8 cellular contexts compared by ENCODE assay signal in genomic region chr6:32109114-32109764, GRCh38. TPM values are rescaled to one million over a fixed set of nuclear protein-coding genes. Genes with fewer than 3 reads are reported as not detected.
DNase-seq lines count a peak whose midpoint lies in the region; ATAC-seq and TF ChIP-seq lines count a peak whose summit lies in the region.

Gene TNXB (minus strand): TSS chr6:32109338. CDS start chr6:32098198, 11,140 bp downstream.

- no peaks in the 10 kb centered on the region for H3K9me3 ChIP-seq in tibial artery

- no peaks in the 10 kb centered on the region for H3K27me3 ChIP-seq in tibial artery

- H3K4me3 ChIP-seq in coronary artery (peak within 1 kb of the TSS; percentile 76), tibial artery (peak within 1 kb of the TSS; percentile 40 to 47)

- H3K36me3 ChIP-seq in tibial artery = no peaks in the 10 kb centered on the region

- no peak for TF ChIP-seq CTCF in coronary artery (IDR thresholded peaks at IDR 0.05)
- no peak for TF ChIP-seq CTCF in tibial artery (IDR thresholded peaks at IDR 0.05)

- ATAC-seq in HG02571 (IDR thresholded peaks at IDR 0.05; ENCODE audit: unreplicated experiment) (no peak), HG03097 (IDR thresholded peaks at IDR 0.05; ENCODE audit: low FRiP score, unreplicated experiment) (no peak)

- peaks cover 0 to 83% (median 60%) of the 10 kb centered on the region in 4 donors for H3K4me1 ChIP-seq in tibial artery

- DNase-seq in NCI-H2227 (lab: John Stamatoyannopoulos, UW; ENCODE audit: unreplicated experiment) (peak; percentile 17), NCI-H2227 treated with DMSO at 0.1 percent for 48 hours (lab: John Stamatoyannopoulos, UW) (no peak), coronary artery (ENCODE audit: low spot score) (no peak), mesenteric fat pad (ENCODE audit: low spot score) (no peak), tibial artery (peak in 1 of 2 donors; percentile 70), NK-92 (lab: John Stamatoyannopoulos, UW; ENCODE audit: unreplicated experiment) (no peak)

- H3K27ac ChIP-seq in coronary artery = peak within 1 kb of the TSS; percentile 78 to 89
- peak within 1 kb of the TSS; percentile 75 to 81 for H3K27ac ChIP-seq in tibial artery

- intact Hi-C loops in tibial artery (cut with DNase I; ENCODE audit: low total_unique reads) = no loop called here

RNA-seq across cellular contexts. Expression of gene TNXB, which starts in this region (rescaled TPM):
- 187 TPM for total RNA-seq in mesenteric fat pad
